In the genomic region with DNA sequence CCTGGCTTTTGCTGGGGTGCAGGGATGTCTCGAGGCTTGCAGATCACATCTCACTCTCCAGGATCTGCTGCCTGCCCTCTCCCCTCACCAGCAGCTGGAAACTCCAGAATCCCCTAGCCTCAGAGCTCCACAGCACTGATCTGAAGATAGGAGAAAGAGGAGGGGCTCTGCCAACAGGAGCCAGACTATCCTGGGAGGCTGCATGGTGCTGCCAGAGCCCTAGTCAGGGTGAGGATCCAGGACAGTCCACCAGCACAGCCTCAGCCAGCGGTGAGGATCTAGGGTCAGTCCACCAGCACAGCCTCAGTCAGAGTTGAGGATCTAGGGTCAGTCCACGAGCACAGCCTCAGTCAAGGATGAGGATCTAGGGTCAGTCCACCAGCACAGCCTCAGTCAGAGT, we compare ENCODE assay signal across 22 cellular contexts.
DNase-seq lines count a peak whose midpoint lies in the region; FAIRE-seq and TF ChIP-seq lines count a peak whose summit lies in the region.
"Had no signal": no experiment of that assay in that cellular context is flagged by ENCODE, and none has a peak within 500 bp of the region (broad histone marks: within the 10 kb centered on the region; RNA-seq: fewer than 3 reads in every experiment).

No MANE protein-coding gene starts in this region.

- no peak for TF ChIP-seq CTCF in BE2C (IDR thresholded peaks at IDR 0.05; ENCODE audit: low read depth, low read length)
- TF ChIP-seq CTCF in kidney (IDR thresholded peaks at IDR 0.05; ENCODE audit: borderline replicate concordance, extremely low read depth, insufficient read depth) = no peak
- TF ChIP-seq CTCF in osteoblast (IDR thresholded peaks at IDR 0.05; ENCODE audit: extremely low read depth, low read depth, low read length) = no peak
- no peak for TF ChIP-seq CTCF in transverse colon (IDR thresholded peaks at IDR 0.05)

- H4K20me1 ChIP-seq in osteoblast (ENCODE audit: insufficient read depth, low read length) = no peaks in the 10 kb centered on the region

- H3K9ac ChIP-seq in kidney (ENCODE audit: low read length in 2 of 2) (no peak overlapping the region), stomach smooth muscle (ENCODE audit: low read length in 2 of 2) (no peak overlapping the region)
- H3K9ac ChIP-seq: GM23248 had no signal

- H3K4me1 ChIP-seq in BE2C = peaks cover 8% of the 10 kb centered on the region
- no peaks in the 10 kb centered on the region for H3K4me1 ChIP-seq in kidney (ENCODE audit: control insufficient read depth in 1 of 2, insufficient read depth in 1 of 2, low read depth in 1 of 2, low read length in 2 of 2)
- H3K4me1 ChIP-seq in osteoblast (ENCODE audit: insufficient read depth, low read length) = peaks cover 7% of the 10 kb centered on the region
- H3K4me1 ChIP-seq in stomach smooth muscle (ENCODE audit: control insufficient read depth, insufficient read depth, low read length) = no peaks in the 10 kb centered on the region
- no peaks in the 10 kb centered on the region for H3K4me1 ChIP-seq in transverse colon

- DNase-seq in BE2C (peak; percentile 32), kidney (peak; percentile 55), osteoblast (ENCODE audit: insufficient read length, low spot score, missing footprints) (peak; percentile 26), transverse colon (no peak), NCI-H1436 treated with DMSO at 0.1 percent for 48 hours (lab: John Stamatoyannopoulos, UW) (no peak), DMS79 treated with DMSO at 0.1 percent for 48 hours (lab: John Stamatoyannopoulos, UW) (no peak), GM19239 (ENCODE audit: insufficient read length, low spot score) (no peak)
- DNase-seq: C1 segment of cervical spinal cord; Calu3; CD4-positive, alpha-beta memory T cell; COR-L47; DMS53; DND-41; GM23248; H7; HCEC 1CT had no signal

- H3K9me3 ChIP-seq in BE2C (no peaks in the 10 kb centered on the region), kidney (ENCODE audit: control insufficient read depth in 1 of 2, low read length in 2 of 2) (no peaks in the 10 kb centered on the region), osteoblast (ENCODE audit: low read depth, low read length) (no peaks in the 10 kb centered on the region), stomach smooth muscle (ENCODE audit: control insufficient read depth in 2 of 2, low read length in 2 of 2) (no peaks in the 10 kb centered on the region), transverse colon (no peaks in the 10 kb centered on the region)

- H2AFZ ChIP-seq in osteoblast (ENCODE audit: low read length) = no peak overlapping the region
- H2AFZ ChIP-seq: GM23248 had no signal

- 79% methylated on average over 3 of the region's 3 CpGs; no CpG with 5 or more reads in 1 of the 2 donors for WGBS in transverse colon (ENCODE audit: low coverage in 1 of 2), 2 donors

- H3K27me3 ChIP-seq in BE2C (no peaks in the 10 kb centered on the region), osteoblast (ENCODE audit: insufficient read depth, low read length) (no peaks in the 10 kb centered on the region), stomach smooth muscle (ENCODE audit: control insufficient read depth in 1 of 2, insufficient read depth in 2 of 2, low read length in 2 of 2) (no peaks in the 10 kb centered on the region), transverse colon (no peaks in the 10 kb centered on the region)

- H3K36me3 ChIP-seq in BE2C (no peaks in the 10 kb centered on the region), kidney (ENCODE audit: control insufficient read depth in 1 of 2, insufficient read depth in 2 of 2, low read length in 2 of 2) (peaks cover 43 to 61% of the 10 kb centered on the region in 2 donors), osteoblast (ENCODE audit: insufficient read depth, low read length) (peaks cover 89% of the 10 kb centered on the region), stomach smooth muscle (ENCODE audit: control insufficient read depth in 2 of 2, insufficient read depth in 2 of 2, low read length in 2 of 2) (peaks cover 83 to 93% of the 10 kb centered on the region in 2 donors), transverse colon (peaks cover 0 to 7% (median 0%) of the 10 kb centered on the region in 4 donors)

- no peak for TF ChIP-seq POLR2A in transverse colon (IDR thresholded peaks at IDR 0.05)

- in situ Hi-C loops in transverse colon (cut with MboI; ENCODE audit: low pct_ligation_motif_present in 1 of 4, low pct_unique_long_range_greater_than_20kb in 1 of 4, low sequenced_read_pairs in 3 of 4) = no loop called here

- no peak overlapping the region for H3K4me3 ChIP-seq in BE2C (ENCODE audit: low read depth, low read length)
- H3K4me3 ChIP-seq in kidney (ENCODE audit: low read length in 2 of 2) = no peak overlapping the region
- no peak overlapping the region for H3K4me3 ChIP-seq in osteoblast (ENCODE audit: insufficient read depth, low read length)
- no peak overlapping the region for H3K4me3 ChIP-seq in stomach smooth muscle (ENCODE audit: low read length in 2 of 2)
- H3K4me3 ChIP-seq in transverse colon = no peak overlapping the region
- H3K4me3 ChIP-seq: GM23248 had no signal

- H3K27ac ChIP-seq in kidney (ENCODE audit: low read depth in 2 of 2, low read length in 2 of 2) (no peak overlapping the region), osteoblast (ENCODE audit: low read depth, low read length) (no peak overlapping the region), stomach smooth muscle (ENCODE audit: low read length) (peak overlapping the region; percentile 53), transverse colon (no peak overlapping the region)
- H3K27ac ChIP-seq: 22Rv1, GM23248 had no signal

- intact Hi-C loops in kidney (cut with DNase I) (no loop called here), transverse colon (cut with DNase I; ENCODE audit: low total_unique reads) (no loop called here)

- H3K79me2 ChIP-seq in osteoblast (ENCODE audit: insufficient read depth, low read length) = no peaks in the 10 kb centered on the region

- FAIRE-seq in kidney (lab: Jason Lieb, UNC) (no peak), GM19239 (lab: Jason Lieb, UNC) (no peak)
- FAIRE-seq: A204.1, G401.6, GM12892, H1 had no signal

- no peak overlapping the region for H3K4me2 ChIP-seq in osteoblast (ENCODE audit: insufficient read depth, low read length)

- no peak for TF ChIP-seq EP300 in transverse colon (IDR thresholded peaks at IDR 0.05; ENCODE audit: low read depth)

Comparison
In these comparisons a context has a peak if more than half of its experiments do, and no peak if none do; other contexts are left out.
1. DNase-seq: peak in BE2C (single experiment), kidney (single experiment) and osteoblast (single experiment); none in transverse colon (single experiment), NCI-H1436 treated with DMSO at 0.1 percent for 48 hours (single experiment), DMS79 treated with DMSO at 0.1 percent for 48 hours (single experiment) and GM19239 (single experiment).